Comparison of ENCODE assay signal across 16 cellular contexts in genomic region chr17:14374268-14374667, GRCh38.
DNase-seq lines count a peak whose midpoint lies in the region; ATAC-seq and TF ChIP-seq lines count a peak whose summit lies in the region.
"Had no signal": no experiment of that assay in that cellular context is flagged by ENCODE, and none has a peak within 500 bp of the region (broad histone marks: within the 10 kb centered on the region; RNA-seq: fewer than 3 reads in every experiment).

No MANE protein-coding gene starts in this region.

- H3K36me3 ChIP-seq in ACC112 (ENCODE audit: insufficient read depth, low read length) (no peaks in the 10 kb centered on the region), SJCRH30 (no peaks in the 10 kb centered on the region), right lobe of liver (no peaks in the 10 kb centered on the region)
- H3K36me3 ChIP-seq: BE2C had no signal

- H3K79me2 ChIP-seq in ACC112 (ENCODE audit: control insufficient read depth, insufficient read depth, low read length, unreplicated experiment): no peaks in the 10 kb centered on the region

- peaks cover 21% of the 10 kb centered on the region for H3K4me1 Mint-ChIP-seq in glutamatergic neuron (ENCODE audit: low read depth, unreplicated experiment)
- H3K4me1 Mint-ChIP-seq in activated T-cell treated with anti-CD3 and anti-CD28 coated beads, Interleukin-2, amount 50 U/mL, for 24 hours (ENCODE audit: low read depth): no peaks in the 10 kb centered on the region
- H3K4me1 Mint-ChIP-seq in Calu3 (ENCODE audit: low read depth, unreplicated experiment): no peaks in the 10 kb centered on the region

- H3K27ac Mint-ChIP-seq in glutamatergic neuron (ENCODE audit: unreplicated experiment): peak overlapping the region; percentile 69
- H3K27ac Mint-ChIP-seq in activated T-cell treated with anti-CD3 and anti-CD28 coated beads, Interleukin-2, amount 50 U/mL, for 24 hours: no peak overlapping the region
- H3K27ac Mint-ChIP-seq in Calu3 (ENCODE audit: unreplicated experiment): no peak overlapping the region
- H3K27ac Mint-ChIP-seq: CD4-positive, alpha-beta memory T cell; HFFc6 had no signal

- H3K4me3 ChIP-seq in ACC112 (ENCODE audit: low read depth, low read length) (no peak overlapping the region), SJCRH30 (peak overlapping the region; percentile 2; the same call in 1 of the 2 replicates), right lobe of liver (peak overlapping the region; percentile 10 to 40 (median 35))

- DNase-seq in SJCRH30: no peak
- no peak for DNase-seq in glutamatergic neuron
- DNase-seq in right lobe of liver: no peak
- no peak for DNase-seq in NCI-H2107 (lab: John Stamatoyannopoulos, UW)
- no peak for DNase-seq in activated T-cell treated with anti-CD3 and anti-CD28 coated beads for 4 hours
- DNase-seq in activated T-cell treated with anti-CD3 and anti-CD28 coated beads, Interleukin-2, amount 50 U/mL, for 24 hours: no peak
- no peak for DNase-seq in Calu3
- DNase-seq: 8988T; BE2C; CD4-positive, alpha-beta memory T cell; DMS153; DMS79 treated with DMSO at 0.1 percent for 48 hours; GDM1; HFFc6 had no signal

- H3K36me3 Mint-ChIP-seq in glutamatergic neuron (ENCODE audit: unreplicated experiment) (no peaks in the 10 kb centered on the region), Calu3 (ENCODE audit: insufficient read depth, unreplicated experiment) (no peaks in the 10 kb centered on the region)
- H3K36me3 Mint-ChIP-seq in activated T-cell treated with anti-CD3 and anti-CD28 coated beads, Interleukin-2, amount 50 U/mL, for 24 hours (ENCODE audit: low read depth): no peaks in the 10 kb centered on the region
- H3K36me3 Mint-ChIP-seq: CD4-positive, alpha-beta memory T cell had no signal

- no peak overlapping the region for H2AFZ ChIP-seq in ACC112 (ENCODE audit: low read length, unreplicated experiment)

- no peak for TF ChIP-seq CTCF in glutamatergic neuron (IDR thresholded peaks at IDR 0.05; ENCODE audit: partially characterized antibody, unreplicated experiment)
- no peak for TF ChIP-seq CTCF in right lobe of liver (IDR thresholded peaks at IDR 0.05)
- no peak for TF ChIP-seq CTCF in Calu3 (IDR thresholded peaks at IDR 0.05; ENCODE audit: unreplicated experiment)

- no TSS peak for BruUV-seq in Calu3 (replicated peaks; lab: Mats Ljungman, UMichigan)

- CTCF ChIA-PET in Calu3 (lab: Charles Lee): no interaction called here

- H3K27ac ChIP-seq in ACC112 (ENCODE audit: low read depth, low read length) (peak overlapping the region; percentile 35; the same call in 1 of the 2 replicates), SJCRH30 (peak overlapping the region; percentile 45; the same call in 1 of the 2 replicates), right lobe of liver (peak overlapping the region in 2 of 3 donors; percentile 78 to 84)
- H3K27ac ChIP-seq: C4-2B had no signal

- intact Hi-C loops in right lobe of liver (cut with DNase I) (no loop called here), Calu3 (cut with micrococcal nuclease; ENCODE audit: unreplicated experiment) (no loop called here)

- WGBS in right lobe of liver (ENCODE audit: insufficient coverage, low coverage, low lambda C conversion rate, missing lambda C conversion rate): no CpG with 5 or more reads among the region's 1 CpG

- ATAC-seq in right lobe of liver: no peak

- H3K9me3 Mint-ChIP-seq in glutamatergic neuron (ENCODE audit: unreplicated experiment) (peaks cover 4% of the 10 kb centered on the region), Calu3 (ENCODE audit: low read depth, unreplicated experiment) (peaks cover 19% of the 10 kb centered on the region)
- H3K9me3 Mint-ChIP-seq in activated T-cell treated with anti-CD3 and anti-CD28 coated beads, Interleukin-2, amount 50 U/mL, for 24 hours: no peaks in the 10 kb centered on the region
- H3K9me3 Mint-ChIP-seq: CD4-positive, alpha-beta memory T cell; HFFc6 had no signal

- H3K4me3 Mint-ChIP-seq in glutamatergic neuron (ENCODE audit: unreplicated experiment) (peak overlapping the region; percentile 53), Calu3 (ENCODE audit: low read depth, unreplicated experiment) (no peak overlapping the region)
- no peak overlapping the region for H3K4me3 Mint-ChIP-seq in activated T-cell treated with anti-CD3 and anti-CD28 coated beads, Interleukin-2, amount 50 U/mL, for 24 hours
- H3K4me3 Mint-ChIP-seq: CD4-positive, alpha-beta memory T cell; HFFc6 had no signal

- H3K27me3 Mint-ChIP-seq in glutamatergic neuron (ENCODE audit: unreplicated experiment) (peaks cover 1% of the 10 kb centered on the region), Calu3 (ENCODE audit: unreplicated experiment) (no peaks in the 10 kb centered on the region)
- H3K27me3 Mint-ChIP-seq in activated T-cell treated with anti-CD3 and anti-CD28 coated beads, Interleukin-2, amount 50 U/mL, for 24 hours: no peaks in the 10 kb centered on the region
- H3K27me3 Mint-ChIP-seq: CD4-positive, alpha-beta memory T cell had no signal

- H3K4me1 ChIP-seq in ACC112 (ENCODE audit: control insufficient read depth, insufficient read depth, low read length, unreplicated experiment) (peaks cover 11% of the 10 kb centered on the region), SJCRH30 (peaks cover 24% of the 10 kb centered on the region), right lobe of liver (peaks cover 0 to 37% (median 16%) of the 10 kb centered on the region in 4 donors)
- H3K4me1 ChIP-seq: BE2C had no signal

- H3K27me3 ChIP-seq in ACC112 (ENCODE audit: insufficient read depth, low read length): no peaks in the 10 kb centered on the region
- no peaks in the 10 kb centered on the region for H3K27me3 ChIP-seq in SJCRH30
- H3K27me3 ChIP-seq in right lobe of liver: no peaks in the 10 kb centered on the region
- H3K27me3 ChIP-seq: BE2C had no signal

- TF ChIP-seq POLR2A in right lobe of liver (IDR thresholded peaks at IDR 0.05): peak; percentile 12

- H3K9me3 ChIP-seq in SJCRH30 (replicated peaks) (peaks cover 5% of the 10 kb centered on the region), right lobe of liver (no peaks in the 10 kb centered on the region)
- H3K9me3 ChIP-seq: BE2C had no signal
